9 cellular contexts compared by ENCODE assay signal in the genomic region with DNA sequence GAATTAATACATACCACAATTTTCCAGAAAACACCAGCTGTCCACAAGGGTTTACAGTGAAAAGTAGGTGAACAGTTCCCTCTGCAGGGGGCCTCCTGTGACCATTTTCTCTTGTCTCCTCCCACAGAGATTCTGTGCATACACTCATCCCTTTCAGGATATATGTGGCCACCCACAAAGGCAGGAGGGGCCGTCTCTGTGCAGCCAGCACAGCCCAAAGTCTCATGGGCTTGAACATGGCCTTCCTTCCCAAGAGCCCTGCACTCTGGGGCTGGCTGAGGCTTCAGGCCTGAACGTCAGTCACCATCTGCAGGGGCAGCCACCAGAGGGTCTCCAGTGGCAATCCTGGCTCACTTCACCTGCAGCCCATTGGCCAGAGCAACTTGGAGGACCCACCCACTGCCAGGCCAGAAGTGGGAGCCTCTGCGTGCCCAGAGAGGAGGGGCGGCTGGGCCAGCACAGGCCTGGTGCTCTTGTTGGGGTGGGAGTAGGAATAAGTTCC. TPM values are rescaled to one million over a fixed set of nuclear protein-coding genes. Genes with fewer than 3 reads are reported as not detected.
DNase-seq lines count a peak whose midpoint lies in the region; ATAC-seq, FAIRE-seq and TF ChIP-seq lines count a peak whose summit lies in the region.
"Had no signal": no experiment of that assay in that cellular context is flagged by ENCODE, and none has a peak within 500 bp of the region (broad histone marks: within the 10 kb centered on the region; RNA-seq: fewer than 3 reads in every experiment).

No MANE protein-coding gene starts in this region.

- H3K79me2 ChIP-seq in DND-41 (ENCODE audit: insufficient read depth, low read length) (no peaks in the 10 kb centered on the region), Loucy (ENCODE audit: insufficient read depth, low read length) (no peaks in the 10 kb centered on the region)

- peak; percentile 47; the same call in 2 of the 3 replicates for ATAC-seq in DND-41 (ENCODE audit: insufficient read depth, low read depth)
- peak in 1 of 4 donors; percentile 13 for ATAC-seq in right lobe of liver

- H3K36me3 ChIP-seq in DND-41 (ENCODE audit: insufficient read depth, low read length) (no peaks in the 10 kb centered on the region), Loucy (ENCODE audit: insufficient read depth, low read length) (no peaks in the 10 kb centered on the region), WERI-Rb-1 (no peaks in the 10 kb centered on the region), right lobe of liver (no peaks in the 10 kb centered on the region)

- no peak overlapping the region for H3K27ac ChIP-seq in DND-41 (ENCODE audit: low read length)
- peak overlapping the region; percentile 8; the same call in 1 of the 2 replicates for H3K27ac ChIP-seq in WERI-Rb-1
- peak overlapping the region in 1 of 3 donors; percentile 95 for H3K27ac ChIP-seq in right lobe of liver

- no peaks in the 10 kb centered on the region for H3F3A ChIP-seq in Loucy (ENCODE audit: low read depth)

- H3K9ac ChIP-seq in DND-41 (ENCODE audit: low read depth, low read length) (no peak overlapping the region), Loucy (ENCODE audit: low read depth, low read length, poor library complexity, severe bottlenecking) (no peak overlapping the region)

- H4K20me1 ChIP-seq in DND-41 (ENCODE audit: insufficient read depth, low read length) (no peaks in the 10 kb centered on the region), Loucy (ENCODE audit: insufficient read depth, low read length, poor library complexity, severe bottlenecking) (no peaks in the 10 kb centered on the region)

- TF ChIP-seq POLR2A in right lobe of liver (IDR thresholded peaks at IDR 0.05) = peak; percentile 10

- intact Hi-C loops in right lobe of liver (cut with DNase I) = loop anchor here (10.0 kb wide), 1 partner anchor 58 kb away; no protein-coding TSS in a partner anchor

- H3K9me2 ChIP-seq in Loucy (replicated peaks; ENCODE audit: low read depth, low read length) = no peaks in the 10 kb centered on the region

- H2AFZ ChIP-seq in DND-41 (ENCODE audit: low read depth, low read length) (no peak overlapping the region), Loucy (ENCODE audit: low read length) (no peak overlapping the region)

- WGBS in right lobe of liver (ENCODE audit: insufficient coverage, low coverage, low lambda C conversion rate, missing lambda C conversion rate) = 0% methylated on average over 1 of the region's 4 CpGs

- H3K4me3 ChIP-seq in DND-41 (ENCODE audit: low read depth in 1 of 2, low read length in 2 of 2) = no peak overlapping the region
- no peak overlapping the region for H3K4me3 ChIP-seq in Loucy (ENCODE audit: low read length, poor library complexity, severe bottlenecking)
- no peak overlapping the region for H3K4me3 ChIP-seq in WERI-Rb-1 (ENCODE audit: low read depth, low read length)
- no peak overlapping the region for H3K4me3 ChIP-seq in right lobe of liver

- TF ChIP-seq CTCF in DND-41 (IDR thresholded peaks at IDR 0.05; ENCODE audit: borderline replicate concordance, extremely low read depth, low read length, poor library complexity, severe bottlenecking) (no peak), Loucy (conservative IDR thresholded peaks at IDR 0.05; ENCODE audit: low read length) (peak; percentile 57), WERI-Rb-1 (IDR thresholded peaks at IDR 0.05; ENCODE audit: low read depth, low read length) (0 out of 2 replicates have a peak, but pooled peaks have one; percentile 17), right lobe of liver (IDR thresholded peaks at IDR 0.05) (peak in 1 of 4 donors; percentile 15)

- no peak for FAIRE-seq in urothelium cell line (lab: Jason Lieb, UNC)
- FAIRE-seq: islet of Langerhans had no signal

- H3K4me2 ChIP-seq in DND-41 (ENCODE audit: insufficient read depth, low read length) (no peak overlapping the region), Loucy (ENCODE audit: low read depth, low read length, poor library complexity, severe bottlenecking) (no peak overlapping the region)

- DNase-seq in DND-41 (no peak), WERI-Rb-1 (peak; percentile 70), right lobe of liver (peak in 1 of 3 donors; percentile 44), GM03348 (ENCODE audit: low spot score) (no peak), NCI-H2107 (lab: John Stamatoyannopoulos, UW) (no peak), urothelium cell line (ENCODE audit: low spot score) (no peak)
- no peak for DNase-seq in stimulated activated CD8-positive, alpha-beta memory T cell treated with anti-CD3 and anti-CD28 coated beads, Interleukin-4, amount 100 ng/mL, for 48 hours

- H3K27me3 ChIP-seq in DND-41 (ENCODE audit: insufficient read depth, low read length, poor library complexity) = no peaks in the 10 kb centered on the region
- no peaks in the 10 kb centered on the region for H3K27me3 ChIP-seq in Loucy (ENCODE audit: insufficient read depth, low read length, poor library complexity, severe bottlenecking)
- no peaks in the 10 kb centered on the region for H3K27me3 ChIP-seq in WERI-Rb-1 (ENCODE audit: insufficient read depth, low read depth, severe bottlenecking)
- H3K27me3 ChIP-seq in right lobe of liver = no peaks in the 10 kb centered on the region

- H3K4me1 ChIP-seq in DND-41 (ENCODE audit: insufficient read depth, low read length) (no peaks in the 10 kb centered on the region), Loucy (ENCODE audit: insufficient read depth, low read length, poor library complexity, severe bottlenecking) (peaks cover 8% of the 10 kb centered on the region), right lobe of liver (peaks cover 0 to 24% (median 10%) of the 10 kb centered on the region in 4 donors)

- H3K9me3 ChIP-seq in DND-41 (ENCODE audit: insufficient read depth, low read length, severe bottlenecking) (no peaks in the 10 kb centered on the region), Loucy (ENCODE audit: insufficient read depth, low read depth, low read length) (no peaks in the 10 kb centered on the region), WERI-Rb-1 (ENCODE audit: severe bottlenecking) (no peaks in the 10 kb centered on the region), right lobe of liver (no peaks in the 10 kb centered on the region)

RNA-seq across cellular contexts. Expression of a gene that starts 25.2 kb away (rescaled TPM):
- total RNA-seq in right lobe of liver = 10 to 100 TPM; 20.2 to 29.4 (median 22.2) TPM

RNA-seq across cellular contexts. Expression of a gene that starts 49.3 kb away (rescaled TPM):
- total RNA-seq in right lobe of liver = 10 to 100 TPM; 20.7 to 80.7 (median 69.7) TPM

RNA-seq across cellular contexts. Expression of a gene that starts 57.0 kb away (rescaled TPM):
- total RNA-seq in right lobe of liver = 1 to 10 TPM in 2 of 6 experiments, under 1 TPM in 2, not detected in 2; 0.24 to 2.1 (median 0.97) TPM
